Comparison of ENCODE assay signal across 15 cellular contexts in the genomic region with DNA sequence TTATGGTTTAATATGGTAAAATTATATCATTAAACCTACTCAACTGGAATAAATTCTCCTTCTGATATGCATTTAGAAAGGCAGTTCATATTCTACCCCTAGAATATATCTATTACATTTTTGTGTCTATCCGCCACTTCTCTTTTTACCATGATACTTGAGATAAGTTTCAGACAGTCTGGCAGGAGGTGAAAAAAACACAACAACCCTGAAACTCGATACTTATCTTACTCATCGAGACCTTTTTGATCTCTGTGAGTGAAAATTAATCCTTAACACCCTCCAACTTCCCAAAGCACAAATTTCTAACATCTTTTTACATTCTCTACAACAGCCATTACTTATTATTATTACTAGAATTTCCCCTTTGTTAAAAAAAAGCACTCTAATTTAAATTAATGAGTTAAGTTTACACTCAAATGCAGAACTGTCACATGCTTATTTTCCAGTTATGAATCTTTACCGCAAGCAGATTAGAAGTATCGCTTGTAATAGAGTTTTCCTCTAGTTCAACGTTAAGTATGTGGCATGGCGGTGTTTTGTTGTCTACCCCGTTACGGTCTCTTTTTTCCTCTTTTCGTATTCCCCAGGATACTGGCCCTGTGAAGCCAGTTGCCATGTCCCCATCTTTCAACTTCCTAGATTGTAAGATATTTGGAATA.
A peak's percentile ranks its signal among the peaks of the same experiment; 100 is the strongest.
DNase-seq lines count a peak whose midpoint lies in the region; ATAC-seq and TF ChIP-seq lines count a peak whose summit lies in the region.
"Had no signal": no experiment of that assay in that cellular context is flagged by ENCODE, and none has a peak within 500 bp of the region (broad histone marks: within the 10 kb centered on the region; RNA-seq: fewer than 3 reads in every experiment).

No MANE protein-coding gene starts in this region.

- H3K36me3 ChIP-seq in H7 (replicated peaks; ENCODE audit: control insufficient read depth, insufficient read depth, low read length): no peaks in the 10 kb centered on the region
- H3K36me3 ChIP-seq: heart left ventricle, SJSA1 had no signal

- H3K27me3 ChIP-seq in H7 (ENCODE audit: control insufficient read depth, insufficient read depth, low read length): no peaks in the 10 kb centered on the region
- H3K27me3 ChIP-seq: dorsolateral prefrontal cortex, heart left ventricle, SJSA1 had no signal

- no peak for TF ChIP-seq CTCF in mesothelial cell of epicardium (IDR thresholded peaks at IDR 0.05; ENCODE audit: unreplicated experiment)

- peaks cover 3% of the 10 kb centered on the region for H3K36me3 Mint-ChIP-seq in mesothelial cell of epicardium

- H3K4me3 ChIP-seq in H7 (ENCODE audit: insufficient read depth, low read depth, low read length): no peak overlapping the region
- H3K4me3 ChIP-seq: dorsolateral prefrontal cortex, heart left ventricle, mucosa of descending colon, SJSA1, skin epidermis had no signal

- DNase-seq in NCI-H510A treated with DMSO at 0.1 percent for 48 hours (lab: John Stamatoyannopoulos, UW): peak; percentile 17
- no peak for DNase-seq in NCI-H510A (lab: John Stamatoyannopoulos, UW)
- peak; percentile 24 for DNase-seq in NCI-H748 (lab: John Stamatoyannopoulos, UW; ENCODE audit: unreplicated experiment)
- DNase-seq in mesothelial cell of epicardium (ENCODE audit: low spot score in 2 of 2, unreplicated experiment in 2 of 2): no peak
- no peak for DNase-seq in H7
- no peak for DNase-seq in CD1c-positive myeloid dendritic cell (ENCODE audit: extremely low spot score)
- DNase-seq in head of caudate nucleus: no peak
- DNase-seq: activated CD8-positive, alpha-beta memory T cell treated with anti-CD3 and anti-CD28 coated beads, Interleukin-2, amount 50 U/mL, for 4 hours; dorsolateral prefrontal cortex; heart left ventricle; mucosa of descending colon; NCI-H2029 treated with DMSO at 0.1 percent for 48 hours had no signal

- peaks cover 41% of the 10 kb centered on the region for H3K4me1 Mint-ChIP-seq in mesothelial cell of epicardium

- no peak overlapping the region for H3K4me3 Mint-ChIP-seq in mesothelial cell of epicardium

- H3K9me3 Mint-ChIP-seq in mesothelial cell of epicardium: no peaks in the 10 kb centered on the region

- intact Hi-C loops in head of caudate nucleus (cut with DNase I): no loop called here

- H3K27me3 Mint-ChIP-seq in mesothelial cell of epicardium (ENCODE audit: low read depth): no peaks in the 10 kb centered on the region

- peak; percentile 81 for ATAC-seq in GM21723 (IDR thresholded peaks at IDR 0.05; ENCODE audit: unreplicated experiment)
- ATAC-seq: heart left ventricle, mucosa of descending colon had no signal

- H3K27ac Mint-ChIP-seq in mesothelial cell of epicardium: peak overlapping the region; percentile 59

Comparison
In these comparisons a context has a peak if more than half of its experiments do, and no peak if none do; other contexts are left out.
1. DNase-seq: peak in NCI-H510A treated with DMSO at 0.1 percent for 48 hours (single experiment) and NCI-H748 (single experiment); none in NCI-H510A (single experiment), mesothelial cell of epicardium (0 of 2), H7 (single experiment), CD1c-positive myeloid dendritic cell (single experiment) and head of caudate nucleus (0 of 42).